In genomic region chr11:13314676-13315394, GRCh38 we compare ENCODE assay signal across 1 cellular context.
TF ChIP-seq lines count a peak whose summit lies in the region.

No MANE protein-coding gene starts in this region.

TF ChIP-seq in IMR-90, 13 proteins besides CTCF, POLR2A, EP300 and RAD21:
- TF ChIP-seq RFX5 (IDR thresholded peaks at IDR 0.05; ENCODE audit: low read depth, low read length), result no peak
- TF ChIP-seq NFE2L2 (IDR thresholded peaks at IDR 0.05; ENCODE audit: low read depth, low read length), result no peak
- TF ChIP-seq BHLHE40 (IDR thresholded peaks at IDR 0.05; ENCODE audit: low read depth, low read length), result no peak
- TF ChIP-seq CEBPB (IDR thresholded peaks at IDR 0.05; ENCODE audit: low read depth, low read length), result no peak
- TF ChIP-seq RCOR1 (IDR thresholded peaks at IDR 0.05; ENCODE audit: insufficient replicate concordance, low read length), result no peak
